10 cellular contexts compared by ENCODE assay signal in genomic region chr1:212470059-212470458, GRCh38. TPM values are rescaled to one million over a fixed set of nuclear protein-coding genes. Genes with fewer than 3 reads are reported as not detected.
DNase-seq lines count a peak whose midpoint lies in the region; ATAC-seq and FAIRE-seq lines count a peak whose summit lies in the region.
"Had no signal": no experiment of that assay in that cellular context is flagged by ENCODE, and none has a peak within 500 bp of the region (broad histone marks: within the 10 kb centered on the region; RNA-seq: fewer than 3 reads in every experiment).

No MANE protein-coding gene starts in this region.

- H3K27me3 Mint-ChIP-seq in effector memory CD8-positive, alpha-beta T cell, result peaks cover 11 to 28% of the 10 kb centered on the region in 2 donors

- no peak overlapping the region for H3K27ac Mint-ChIP-seq in effector memory CD8-positive, alpha-beta T cell

- FAIRE-seq in urothelium cell line (lab: Jason Lieb, UNC), result no peak

- peak overlapping the region; percentile 66 for H3K27ac ChIP-seq in epithelial cell of prostate
- H3K27ac ChIP-seq: BLaER1 had no signal

- DNase-seq in SHP77 (lab: John Stamatoyannopoulos, UW) (peak; percentile 18 to 25), SHP77 treated with DMSO at 0.1 percent for 48 hours (lab: John Stamatoyannopoulos, UW) (no peak), epithelial cell of prostate (ENCODE audit: low read depth, low spot score) (peak; percentile 91), mucosa of gallbladder (ENCODE audit: low spot score) (peak; percentile 82), urothelium cell line (ENCODE audit: low spot score) (peak; percentile 26), activated T-cell treated with anti-CD3 and anti-CD28 coated beads for 4 hours (no peak), GM19240 (ENCODE audit: insufficient read length, low spot score) (no peak)
- no peak for DNase-seq in effector memory CD8-positive, alpha-beta T cell

- peaks cover 0 to 2% of the 10 kb centered on the region in 2 donors for H3K4me1 Mint-ChIP-seq in effector memory CD8-positive, alpha-beta T cell (ENCODE audit: low read depth in 2 of 2)

- no peak overlapping the region for H3K4me3 Mint-ChIP-seq in effector memory CD8-positive, alpha-beta T cell

- H3K9me3 Mint-ChIP-seq in effector memory CD8-positive, alpha-beta T cell, result no peaks in the 10 kb centered on the region

- no peak for ATAC-seq in effector memory CD8-positive, alpha-beta T cell (replicated peaks)
- ATAC-seq: activated CD4-positive, CD25-positive, alpha-beta regulatory T cell treated with anti-CD3 and anti-CD28 coated beads, Interleukin-2, amount 50 U/mL, for 24 hours had no signal

- peaks cover 8% of the 10 kb centered on the region for H3K36me3 Mint-ChIP-seq in effector memory CD8-positive, alpha-beta T cell (ENCODE audit: insufficient read depth)

RNA-seq across cellular contexts. Expression of gene NENF, which starts 37.3 kb away (rescaled TPM):
- total RNA-seq in mucosa of gallbladder, result 64.3 TPM

RNA-seq across cellular contexts. Expression of gene PACC1, which starts 55.4 kb away (rescaled TPM):
- total RNA-seq in mucosa of gallbladder, result 4.0 TPM

Comparison
In these comparisons a context has a peak if more than half of its experiments do, and no peak if none do; other contexts are left out.
1. DNase-seq: peak in SHP77 (2 of 2), epithelial cell of prostate (single experiment), mucosa of gallbladder (single experiment) and urothelium cell line (single experiment); none in SHP77 treated with DMSO at 0.1 percent for 48 hours (single experiment), effector memory CD8-positive, alpha-beta T cell (0 of 3), activated T-cell treated with anti-CD3 and anti-CD28 coated beads for 4 hours (single experiment) and GM19240 (single experiment).